ENCODE assay signal across 26 cellular contexts in genomic region chr1:182731852-182732575, GRCh38. TPM values are rescaled to one million over a fixed set of nuclear protein-coding genes. Genes with fewer than 3 reads are reported as not detected.
A peak's percentile ranks its signal among the peaks of the same experiment; 100 is the strongest.
DNase-seq lines count a peak whose midpoint lies in the region; ATAC-seq and TF ChIP-seq lines count a peak whose summit lies in the region.
"Had no signal": no experiment of that assay in that cellular context is flagged by ENCODE, and none has a peak within 500 bp of the region (broad histone marks: within the 10 kb centered on the region; RNA-seq: fewer than 3 reads in every experiment).

No MANE protein-coding gene starts in this region.

- H3K27me3 Mint-ChIP-seq in brain = no peaks in the 10 kb centered on the region

- no peaks in the 10 kb centered on the region for H3K27me3 ChIP-seq in prostate gland (replicated peaks; ENCODE audit: insufficient read depth)

- H3K27ac Mint-ChIP-seq in brain = peak overlapping the region in 4 of 5 experiments; percentile 14 to 59 (median 32)
- H3K27ac Mint-ChIP-seq: CD8-positive, alpha-beta memory T cell had no signal

- 64% methylated on average over 4 of the region's 4 CpGs for WGBS in prostate gland

- H3K9me3 ChIP-seq in HEK293 (ENCODE audit: control insufficient read depth, insufficient read depth, low read depth, low read length) (no peaks in the 10 kb centered on the region), prostate gland (no peaks in the 10 kb centered on the region)
- H3K9me3 ChIP-seq: SK-N-SH had no signal

- DNase-seq in prostate gland (ENCODE audit: low spot score) (peak; percentile 38), posterior vena cava (ENCODE audit: low spot score) (no peak), SHP77 (lab: John Stamatoyannopoulos, UW) (no peak)
- DNase-seq: AML-193; C1 segment of cervical spinal cord; Calu3; CD8-positive, alpha-beta memory T cell; DMS79; GM23248; IMR-90; NCI-H1694; NCI-H2081; NCI-H2171; NCI-H345; NCI-H524; NCI-H774; OCI-M1; Right ventricle myocardium superior; SK-N-SH had no signal

- no peak overlapping the region for H3K4me3 ChIP-seq in HEK293 (ENCODE audit: low read depth, low read length)
- H3K4me3 ChIP-seq in prostate gland = no peak overlapping the region
- H3K4me3 ChIP-seq: GM23248 had no signal

- H3K9me3 Mint-ChIP-seq in brain = peaks cover 0 to 10% (median 7%) of the 10 kb centered on the region in 5 experiments
- H3K9me3 Mint-ChIP-seq: CD8-positive, alpha-beta memory T cell had no signal

- H3K4me1 Mint-ChIP-seq in brain = peaks cover 53% of the 10 kb centered on the region
- H3K4me1 Mint-ChIP-seq: CD8-positive, alpha-beta memory T cell had no signal

- POLR2A ChIA-PET in HEK293 (lab: Yijun Ruan, JAX) = no interaction called here

- H3K36me3 ChIP-seq in HEK293 (ENCODE audit: control insufficient read depth in 2 of 2, insufficient read depth in 1 of 2, low read length in 2 of 2) = no peaks in the 10 kb centered on the region
- H3K36me3 ChIP-seq in prostate gland = no peaks in the 10 kb centered on the region

- ATAC-seq in HG02852 (IDR thresholded peaks at IDR 0.05; ENCODE audit: unreplicated experiment) = no peak
- ATAC-seq: HCT116 had no signal

- no peak for TF ChIP-seq POLR2A in prostate gland (IDR thresholded peaks at IDR 0.05)

- H3K4me3 Mint-ChIP-seq in brain = no peak overlapping the region
- H3K4me3 Mint-ChIP-seq: CD8-positive, alpha-beta memory T cell had no signal

- TF ChIP-seq CTCF in C4-2B (conservative IDR thresholded peaks at IDR 0.05) (no peak), HEK293 (tag by site-specific recombination; IDR thresholded peaks at IDR 0.05) (no peak), brain (conservative IDR thresholded peaks at IDR 0.05) (no peak), prostate gland (IDR thresholded peaks at IDR 0.05) (no peak)

- H3K4me1 ChIP-seq in HEK293 (ENCODE audit: control insufficient read depth, insufficient read depth, low read length) (no peaks in the 10 kb centered on the region), prostate gland (replicated peaks) (no peaks in the 10 kb centered on the region)

- H3K27ac ChIP-seq in C4-2B = peak overlapping the region; percentile 58; the same call in 1 of the 2 replicates
- no peak overlapping the region for H3K27ac ChIP-seq in HEK293 (ENCODE audit: extremely low read depth, low read depth, low read length)
- no peak overlapping the region for H3K27ac ChIP-seq in prostate gland
- H3K27ac ChIP-seq: GM23248, KMS-11 had no signal

- intact Hi-C loops in prostate gland (cut with DNase I) (no loop called here), posterior vena cava (cut with DNase I) (no loop called here)

- H3K36me3 Mint-ChIP-seq in brain = no peaks in the 10 kb centered on the region
- H3K36me3 Mint-ChIP-seq: CD8-positive, alpha-beta memory T cell had no signal

- CTCF ChIA-PET in HEK293 (lab: Yijun Ruan, JAX) = interaction anchor here (0.6 kb wide), 1 partner anchor 70 kb away, joined by 3 read pairs; no protein-coding TSS in a partner anchor

TF ChIP-seq in HEK293, 187 proteins besides CTCF, POLR2A, EP300 and RAD21:
- TF ChIP-seq ZNF580 (tag by site-specific recombination; IDR thresholded peaks at IDR 0.05) (no peak), ZSCAN30 (tag by site-specific recombination; IDR thresholded peaks at IDR 0.05) (no peak), TSHZ1 (tag by site-specific recombination; IDR thresholded peaks at IDR 0.05; ENCODE audit: borderline replicate concordance) (no peak), ZNF510 (tag by site-specific recombination; IDR thresholded peaks at IDR 0.05; ENCODE audit: insufficient replicate concordance) (no peak)
- TF ChIP-seq, protein P1, sequence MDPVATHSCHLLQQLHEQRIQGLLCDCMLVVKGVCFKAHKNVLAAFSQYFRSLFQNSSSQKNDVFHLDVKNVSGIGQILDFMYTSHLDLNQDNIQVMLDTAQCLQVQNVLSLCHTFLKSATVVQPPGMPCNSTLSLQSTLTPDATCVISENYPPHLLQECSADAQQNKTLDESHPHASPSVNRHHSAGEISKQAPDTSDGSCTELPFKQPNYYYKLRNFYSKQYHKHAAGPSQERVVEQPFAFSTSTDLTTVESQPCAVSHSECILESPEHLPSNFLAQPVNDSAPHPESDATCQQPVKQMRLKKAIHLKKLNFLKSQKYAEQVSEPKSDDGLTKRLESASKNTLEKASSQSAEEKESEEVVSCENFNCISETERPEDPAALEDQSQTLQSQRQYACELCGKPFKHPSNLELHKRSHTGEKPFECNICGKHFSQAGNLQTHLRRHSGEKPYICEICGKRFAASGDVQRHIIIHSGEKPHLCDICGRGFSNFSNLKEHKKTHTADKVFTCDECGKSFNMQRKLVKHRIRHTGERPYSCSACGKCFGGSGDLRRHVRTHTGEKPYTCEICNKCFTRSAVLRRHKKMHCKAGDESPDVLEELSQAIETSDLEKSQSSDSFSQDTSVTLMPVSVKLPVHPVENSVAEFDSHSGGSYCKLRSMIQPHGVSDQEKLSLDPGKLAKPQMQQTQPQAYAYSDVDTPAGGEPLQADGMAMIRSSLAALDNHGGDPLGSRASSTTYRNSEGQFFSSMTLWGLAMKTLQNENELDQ (tag by site-specific recombination; IDR thresholded peaks at IDR 0.05; ENCODE audit: low read depth) = no peak
- TF ChIP-seq, protein P2, sequence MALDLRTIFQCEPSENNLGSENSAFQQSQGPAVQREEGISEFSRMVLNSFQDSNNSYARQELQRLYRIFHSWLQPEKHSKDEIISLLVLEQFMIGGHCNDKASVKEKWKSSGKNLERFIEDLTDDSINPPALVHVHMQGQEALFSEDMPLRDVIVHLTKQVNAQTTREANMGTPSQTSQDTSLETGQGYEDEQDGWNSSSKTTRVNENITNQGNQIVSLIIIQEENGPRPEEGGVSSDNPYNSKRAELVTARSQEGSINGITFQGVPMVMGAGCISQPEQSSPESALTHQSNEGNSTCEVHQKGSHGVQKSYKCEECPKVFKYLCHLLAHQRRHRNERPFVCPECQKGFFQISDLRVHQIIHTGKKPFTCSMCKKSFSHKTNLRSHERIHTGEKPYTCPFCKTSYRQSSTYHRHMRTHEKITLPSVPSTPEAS (tag by site-specific recombination; IDR thresholded peaks at IDR 0.05) = 0 out of 2 replicates have a peak, but pooled peaks have one; percentile 27
TF ChIP-seq in HEK293: peak in this region for 1.

RNA-seq across cellular contexts. Expression of gene RGS8, which starts 47.6 kb away (rescaled TPM):
- 9.7 TPM for polyA plus RNA-seq in brain (ENCODE audit: insufficient read depth, low read depth, low replicate concordance)
- total RNA-seq in prostate gland (1 to 10 TPM in 1 of 2 donors, not detected in 1; 1.5 TPM), posterior vena cava (under 1 TPM in 1 of 2 donors, not detected in 1; 0.10 TPM)
- total RNA-seq: Calu3; CD8-positive, alpha-beta memory T cell; GM23248; IMR-90; Right ventricle myocardium superior had no signal
- polyA plus RNA-seq: AG04450; CD8-positive, alpha-beta memory T cell; GM23248; IMR-90; SK-N-SH had no signal

RNA-seq across cellular contexts. Expression of gene NPL, which starts 57.6 kb away (rescaled TPM):
- 3.2 TPM for polyA plus RNA-seq in brain (ENCODE audit: insufficient read depth, low read depth, low replicate concordance)
- total RNA-seq in prostate gland = 1 to 10 TPM; 2.2 to 6.8 TPM
- total RNA-seq in posterior vena cava = 10 to 100 TPM; 11.9 to 25.2 TPM
